Comparison of ENCODE assay signal across 22 cellular contexts in the genomic region with DNA sequence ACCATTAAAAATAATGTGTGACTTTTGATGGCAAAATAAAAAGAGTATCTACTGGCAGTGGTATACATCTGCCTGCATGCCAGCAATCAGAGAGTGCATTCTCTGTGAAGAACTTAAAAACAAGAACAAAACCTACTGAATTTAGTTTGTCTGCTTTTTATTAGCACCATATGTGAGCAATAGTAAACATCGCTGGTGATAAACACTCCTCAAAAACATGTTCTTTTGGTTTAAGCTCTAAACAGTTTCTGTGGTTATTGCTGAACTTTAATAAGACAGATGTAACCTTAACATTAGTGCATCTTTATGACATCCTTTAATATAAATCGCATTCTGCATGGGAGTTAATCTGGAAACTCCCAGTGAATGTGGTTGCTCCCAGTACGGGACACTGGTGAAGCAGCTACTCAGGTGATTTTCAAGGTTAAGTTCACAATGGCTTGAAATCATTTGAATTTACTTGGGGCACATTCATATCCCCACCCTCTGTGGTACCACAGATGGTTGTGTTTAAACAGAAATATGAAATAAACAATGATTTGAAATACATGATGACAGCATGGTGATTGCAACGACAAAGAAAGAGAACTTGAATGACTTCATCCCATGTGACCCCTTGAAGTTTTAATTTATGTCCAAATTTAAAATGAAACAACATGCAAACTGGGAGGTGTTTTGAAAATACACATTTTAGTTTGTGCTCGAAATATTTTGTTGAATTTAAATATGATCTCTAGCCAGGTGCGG.
"Had no signal": no experiment of that assay in that cellular context is flagged by ENCODE, and none has a peak within 500 bp of the region (broad histone marks: within the 10 kb centered on the region; RNA-seq: fewer than 3 reads in every experiment).

No MANE protein-coding gene starts in this region.

- H3K36me3 ChIP-seq: brain microvascular endothelial cell, cardiac muscle cell, MG63, SJSA1 had no signal

- H3K27me3 ChIP-seq: brain microvascular endothelial cell, cardiac muscle cell, MG63, SJSA1 had no signal

- H3K4me3 ChIP-seq: cardiac muscle cell, MG63, SJSA1 had no signal

- DNase-seq: activated B cell treated with CpG ODN at 0.5 μM for 24 hours; activated CD4-positive, alpha-beta T cell treated with anti-CD3 and anti-CD28 coated beads for 1 hour; activated CD4-positive, alpha-beta T cell treated with anti-CD3 and anti-CD28 coated beads, Interleukin-2, amount 10 ng/mL, durations not matched to agents 24 days and 14 days; activated CD4-positive, alpha-beta T cell treated with anti-CD3 and anti-CD28 coated beads, Interleukin-2, amount 50 U/mL, for 48 hours; activated effector memory CD4-positive, alpha-beta T cell treated with anti-CD3 and anti-CD28 coated beads, Interleukin-2, amount 50 U/mL, for 16 hours; activated naive CD4-positive, alpha-beta T cell treated with Interleukin-2 at 50 U/mL for 16 hours; activated naive CD8-positive, alpha-beta T cell treated with anti-CD3 and anti-CD28 coated beads, Interleukin-2, amount 50 U/mL, for 24 hours; activated T-cell treated with anti-CD3 and anti-CD28 coated beads, Interleukin-2, amount 50 U/mL, for 4 hours; amygdala; brain microvascular endothelial cell; MG63; MV-4-11; NCI-H1105; NCI-H1436; NCI-H187; NCI-H2081; NCI-H510A treated with DMSO at 0.1 percent for 48 hours; PC-3; SHP77 had no signal

- ATAC-seq: activated naive CD4-positive, alpha-beta T cell treated with anti-CD3 and anti-CD28 coated beads, Interleukin-2, amount 50 U/mL, for 72 hours; activated naive CD8-positive, alpha-beta T cell treated with anti-CD3 and anti-CD28 coated beads, Interleukin-2, amount 50 U/mL, for 24 hours; activated T-cell treated with anti-CD3 and anti-CD28 coated beads, Interleukin-2, amount 50 U/mL, for 4 hours; PC-3 had no signal
